In the genomic region with DNA sequence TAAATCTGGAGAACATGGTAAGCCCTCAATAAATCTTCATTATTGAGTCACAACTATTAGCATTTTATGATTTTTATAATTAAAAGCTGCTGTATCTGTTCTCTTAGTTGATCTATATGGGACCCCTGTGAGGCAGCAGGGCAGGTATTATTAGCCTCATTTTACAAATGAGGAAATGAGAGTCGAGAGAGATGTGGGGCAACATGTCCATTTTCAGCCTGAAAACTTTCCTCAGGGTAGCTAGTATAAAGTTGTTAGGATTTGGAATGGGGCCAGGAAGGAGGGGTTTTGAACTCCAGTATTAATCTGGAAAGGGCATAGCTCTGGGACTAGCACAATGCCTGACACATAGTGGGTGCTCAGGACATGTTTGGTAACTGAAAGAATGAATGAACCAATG, we compare ENCODE assay signal across 19 cellular contexts.
"Had no signal": no experiment of that assay in that cellular context is flagged by ENCODE, and none has a peak within 500 bp of the region (broad histone marks: within the 10 kb centered on the region; RNA-seq: fewer than 3 reads in every experiment).

No MANE protein-coding gene starts in this region.

- H3K4me3 ChIP-seq: dorsolateral prefrontal cortex, esophagus muscularis mucosa, gastrocnemius medialis, left lung, lower lobe of right lung, neural progenitor cell, ovary, right atrium auricular region, sigmoid colon, skin epidermis, stomach, thoracic aorta had no signal

- H3K27ac ChIP-seq: dorsolateral prefrontal cortex, esophagus muscularis mucosa, gastrocnemius medialis, left lung, lower lobe of right lung, neural progenitor cell, ovary, right atrium auricular region, sigmoid colon had no signal

- H3K27me3 ChIP-seq: esophagus muscularis mucosa, gastrocnemius medialis, left lung, neural progenitor cell, ovary, right atrium auricular region, sigmoid colon had no signal

- DNase-seq: cortex of kidney; dorsolateral prefrontal cortex; effector memory CD4-positive, alpha-beta T cell; gastrocnemius medialis; immature natural killer cell; left lung; lower lobe of right lung; nucleus accumbens; ovary; sigmoid colon; stimulated activated CD4-positive, alpha-beta T cell treated with anti-CD3 and anti-CD28 coated beads, Interleukin-12 subunit alpha, Interleukin-12 subunit beta, amount 100 ng/mL, for 4 hours; stimulated activated naive CD4-positive, alpha-beta T cell; stomach; trophoblast cell had no signal

- H3K4me1 ChIP-seq: neural progenitor cell, right atrium auricular region had no signal

- H3K9me3 ChIP-seq: esophagus muscularis mucosa, gastrocnemius medialis, left lung, lower lobe of right lung, ovary, right atrium auricular region, sigmoid colon, stomach, thoracic aorta had no signal

- H3K36me3 ChIP-seq: esophagus muscularis mucosa, gastrocnemius medialis, left lung, lower lobe of right lung, neural progenitor cell, ovary, right atrium auricular region, sigmoid colon, stomach, thoracic aorta had no signal

- ATAC-seq: gastrocnemius medialis had no signal
